Comparison of ENCODE assay signal across 8 cellular contexts in genomic region chr2:667332-668000, GRCh38. TPM values are rescaled to one million over a fixed set of nuclear protein-coding genes. Genes with fewer than 3 reads are reported as not detected.
A peak's percentile ranks its signal among the peaks of the same experiment; 100 is the strongest.
DNase-seq lines count a peak whose midpoint lies in the region; ATAC-seq and TF ChIP-seq lines count a peak whose summit lies in the region.

No MANE protein-coding gene starts in this region.

- ATAC-seq in GM21526 (IDR thresholded peaks at IDR 0.05; ENCODE audit: low FRiP score, unreplicated experiment) (no peak), GM18870 (IDR thresholded peaks at IDR 0.05; ENCODE audit: unreplicated experiment) (no peak)

- peaks cover 19% of the 10 kb centered on the region for H3K9me3 Mint-ChIP-seq in activated naive CD4-positive, alpha-beta T cell treated with anti-CD3 and anti-CD28 coated beads for 36 hours

- CTCF ChIA-PET in activated naive CD4-positive, alpha-beta T cell treated with anti-CD3 and anti-CD28 coated beads for 36 hours (lab: Charles Lee): interaction anchor here (0.7 to 1.2 kb wide), 4 partner anchors 11 to 588 kb away, joined by 3 to 5 read pairs (median 3); no protein-coding TSS in a partner anchor

- TF ChIP-seq CTCF in cardiac fibroblast (IDR thresholded peaks at IDR 0.05; ENCODE audit: low read depth, low read length): peak; percentile 81

- peak; percentile 60 for DNase-seq in activated naive CD4-positive, alpha-beta T cell treated with anti-CD3 and anti-CD28 coated beads for 36 hours
- DNase-seq in activated naive CD4-positive, alpha-beta T cell (lab: John Stamatoyannopoulos, UW): no peak
- DNase-seq in MV-4-11 (lab: John Stamatoyannopoulos, UW) (peak; percentile 59), cardiac fibroblast (ENCODE audit: low read depth in 2 of 2) (peak; percentile 72 to 85), midbrain (lab: John Stamatoyannopoulos, UW) (peak; percentile 9), NCI-H2107 (lab: John Stamatoyannopoulos, UW) (no peak)

- H3K27ac Mint-ChIP-seq in activated naive CD4-positive, alpha-beta T cell treated with anti-CD3 and anti-CD28 coated beads for 36 hours: peak overlapping the region; percentile 44

- no peaks in the 10 kb centered on the region for H3K27me3 Mint-ChIP-seq in activated naive CD4-positive, alpha-beta T cell treated with anti-CD3 and anti-CD28 coated beads for 36 hours (ENCODE audit: low read depth)

- H3K4me3 ChIP-seq in cardiac fibroblast (replicated peaks in 1 of 2; ENCODE audit: low read depth in 2 of 2, low read length in 2 of 2): no peak overlapping the region

- intact Hi-C loops in activated naive CD4-positive, alpha-beta T cell treated with anti-CD3 and anti-CD28 coated beads for 36 hours (cut with micrococcal nuclease): loop anchor here (1.0 to 10.0 kb wide), 2 partner anchors 138 to 233 kb away; no protein-coding TSS in a partner anchor

- H3K36me3 Mint-ChIP-seq in activated naive CD4-positive, alpha-beta T cell treated with anti-CD3 and anti-CD28 coated beads for 36 hours (ENCODE audit: low read depth): peaks cover 60% of the 10 kb centered on the region

- H3K4me1 Mint-ChIP-seq in activated naive CD4-positive, alpha-beta T cell treated with anti-CD3 and anti-CD28 coated beads for 36 hours (ENCODE audit: low read depth): peaks cover 35% of the 10 kb centered on the region

- no peak overlapping the region for H3K4me3 Mint-ChIP-seq in activated naive CD4-positive, alpha-beta T cell treated with anti-CD3 and anti-CD28 coated beads for 36 hours

RNA-seq across cellular contexts. Expression of gene TMEM18, which starts 9.7 kb away (rescaled TPM):
- 10 to 100 TPM; 22.4 to 25.1 TPM for total RNA-seq in activated naive CD4-positive, alpha-beta T cell treated with anti-CD3 and anti-CD28 coated beads for 36 hours

Comparison
In these comparisons a context has a peak if more than half of its experiments do, and no peak if none do; other contexts are left out.
1. DNase-seq: peak in activated naive CD4-positive, alpha-beta T cell treated with anti-CD3 and anti-CD28 coated beads for 36 hours (single experiment), MV-4-11 (single experiment), cardiac fibroblast (2 of 2) and midbrain (single experiment); none in activated naive CD4-positive, alpha-beta T cell (0 of 4) and NCI-H2107 (single experiment).